ENCODE assay signal across 9 cellular contexts in the genomic region with DNA sequence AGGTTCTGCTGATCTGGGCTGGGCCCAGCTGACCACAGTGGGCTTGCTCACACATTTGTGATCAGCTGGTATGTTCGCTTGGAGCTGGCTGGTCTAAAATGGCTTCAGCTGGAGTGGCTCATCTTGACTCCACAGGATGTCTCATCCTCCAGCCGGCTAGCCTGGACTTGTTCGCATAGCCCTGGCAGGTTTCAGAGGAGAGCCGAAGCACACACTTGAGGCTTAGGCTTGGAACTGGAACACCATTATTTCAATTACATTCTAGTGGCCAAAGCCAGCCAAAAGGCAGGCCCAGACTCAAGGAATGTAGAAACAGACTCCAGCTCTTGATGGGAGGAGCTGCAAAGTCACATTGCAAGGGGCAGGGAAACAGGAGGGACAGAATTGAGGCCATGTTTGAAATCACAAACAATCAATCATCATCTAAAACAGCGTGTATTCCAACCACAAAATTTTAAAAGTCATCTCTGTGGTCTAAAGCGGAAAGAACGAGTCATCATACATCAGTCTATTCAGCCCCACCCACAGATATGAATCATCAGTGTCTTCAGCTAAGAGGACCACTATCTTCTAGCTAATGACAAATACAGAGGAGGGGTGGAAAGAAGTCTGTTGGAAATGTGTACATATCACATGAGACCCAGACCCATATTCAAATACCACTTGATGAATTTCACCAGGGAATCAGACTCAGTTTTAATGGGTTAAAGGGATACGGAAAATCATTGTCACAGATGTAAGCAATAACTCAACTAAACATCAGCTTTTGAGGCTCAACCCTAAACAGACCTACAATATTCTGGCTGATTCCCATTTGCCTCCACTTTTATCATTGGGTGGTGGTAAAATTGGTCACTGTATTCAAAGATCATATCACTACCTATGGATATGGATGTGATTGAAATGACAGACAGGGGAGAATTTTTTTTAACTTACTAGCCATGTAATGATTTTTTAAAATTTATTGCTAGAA.
DNase-seq lines count a peak whose midpoint lies in the region; ATAC-seq, FAIRE-seq and TF ChIP-seq lines count a peak whose summit lies in the region.
"Had no signal": no experiment of that assay in that cellular context is flagged by ENCODE, and none has a peak within 500 bp of the region (broad histone marks: within the 10 kb centered on the region; RNA-seq: fewer than 3 reads in every experiment).

No MANE protein-coding gene starts in this region.

- H3K27me3 Mint-ChIP-seq in activated T-helper 2 cell treated with anti-CD3 and anti-CD28 coated beads, Interferon-gamma antibody, Interleukin-2, Interleukin-4, amounts not matched to agents 10 μg/mL and 5 μg/mL and 100 μg/mL, durations not matched to agents 14 hours and 24 hours and 36 hours (ENCODE audit: low read depth): no peaks in the 10 kb centered on the region

- no peaks in the 10 kb centered on the region for H3K9me1 ChIP-seq in keratinocyte (ENCODE audit: control insufficient read depth, extremely low read depth, insufficient read depth, low read length)

- peak; percentile 92 for FAIRE-seq in keratinocyte (lab: Jason Lieb, UNC)

- peaks cover 6% of the 10 kb centered on the region for H3K36me3 Mint-ChIP-seq in activated T-helper 2 cell treated with anti-CD3 and anti-CD28 coated beads, Interferon-gamma antibody, Interleukin-2, Interleukin-4, amounts not matched to agents 10 μg/mL and 5 μg/mL and 100 μg/mL, durations not matched to agents 14 hours and 24 hours and 36 hours (ENCODE audit: low read depth)

- TF ChIP-seq POLR2A in ovary (IDR thresholded peaks at IDR 0.05): no peak

- peak overlapping the region; percentile 42 for H3K4me3 Mint-ChIP-seq in activated T-helper 2 cell treated with anti-CD3 and anti-CD28 coated beads, Interferon-gamma antibody, Interleukin-2, Interleukin-4, amounts not matched to agents 10 μg/mL and 5 μg/mL and 100 μg/mL, durations not matched to agents 14 hours and 24 hours and 36 hours (ENCODE audit: low read depth)

- peaks cover 4% of the 10 kb centered on the region for H3K9me3 Mint-ChIP-seq in activated T-helper 2 cell treated with anti-CD3 and anti-CD28 coated beads, Interferon-gamma antibody, Interleukin-2, Interleukin-4, amounts not matched to agents 10 μg/mL and 5 μg/mL and 100 μg/mL, durations not matched to agents 14 hours and 24 hours and 36 hours

- peak overlapping the region; percentile 53 for H3K9ac ChIP-seq in keratinocyte (ENCODE audit: control insufficient read depth, extremely low read depth, insufficient read depth, low read length)

- H3K4me3 ChIP-seq in keratinocyte (ENCODE audit: control insufficient read depth in 2 of 3, extremely low read depth in 1 of 3, insufficient read depth in 2 of 3, low read depth in 1 of 3, low read length in 3 of 3): peak overlapping the region in 2 of 3 experiments; percentile 39 to 41
- no peak overlapping the region for H3K4me3 ChIP-seq in ovary

- intact Hi-C loops in activated T-helper 2 cell treated with anti-CD3 and anti-CD28 coated beads, Interferon-gamma antibody, Interleukin-2, Interleukin-4, amounts not matched to agents 10 μg/mL and 5 μg/mL and 100 μg/mL, durations not matched to agents 14 hours and 24 hours and 36 hours (cut with micrococcal nuclease): loop anchor here (1.0 to 10.0 kb wide), 9 partner anchors 43 to 540 kb away; a partner anchor contains a TSS
- intact Hi-C loops in ovary (cut with DNase I): no loop called here

- TF ChIP-seq CTCF in keratinocyte (optimal IDR thresholded peaks at IDR 0.05 in 1 of 3, IDR thresholded peaks at IDR 0.05 in 1 of 3, conservative IDR thresholded peaks at IDR 0.05 in 1 of 3; ENCODE audit: extremely low read depth in 1 of 3, insufficient read depth in 2 of 3, low read length in 3 of 3) (no peak), ovary (IDR thresholded peaks at IDR 0.05) (no peak)

- no peaks in the 10 kb centered on the region for H3K36me3 ChIP-seq in keratinocyte (ENCODE audit: control insufficient read depth in 2 of 2, extremely low read depth in 1 of 2, insufficient read depth in 2 of 2, low read length in 2 of 2)
- H3K36me3 ChIP-seq in ovary: no peaks in the 10 kb centered on the region

- peak overlapping the region; percentile 92 for H2AFZ ChIP-seq in keratinocyte (ENCODE audit: control insufficient read depth, low read length)

- peak overlapping the region; percentile 97 for H3K27ac ChIP-seq in keratinocyte (ENCODE audit: control insufficient read depth, insufficient read depth, low read length)
- no peak overlapping the region for H3K27ac ChIP-seq in ovary
- H3K27ac ChIP-seq: C4-2B had no signal

- H3K4me1 ChIP-seq in keratinocyte (ENCODE audit: control insufficient read depth, extremely low read depth, insufficient read depth, low read length): peaks cover 27% of the 10 kb centered on the region
- H3K4me1 ChIP-seq in ovary (ENCODE audit: insufficient read depth): no peaks in the 10 kb centered on the region

- dilution Hi-C loops in keratinocyte (cut with MboI; ENCODE audit: extremely low pct_ligation_motif_present, low sequenced_read_pairs): no loop called here

- peaks cover 4% of the 10 kb centered on the region for H3K9me3 ChIP-seq in keratinocyte (ENCODE audit: control insufficient read depth, low read depth, low read length)
- no peaks in the 10 kb centered on the region for H3K9me3 ChIP-seq in ovary

- H3K27me3 ChIP-seq in keratinocyte (ENCODE audit: control insufficient read depth, extremely low read depth, insufficient read depth, low read length) (no peaks in the 10 kb centered on the region), ovary (no peaks in the 10 kb centered on the region)

- peak; percentile 19 to 48 for DNase-seq in NCI-H187 (lab: John Stamatoyannopoulos, UW)
- DNase-seq in NCI-H187 treated with DMSO at 0.1 percent for 48 hours (lab: John Stamatoyannopoulos, UW): no peak
- DNase-seq in RPMI7951 (ENCODE audit: low read depth): peak; percentile 99
- peak; percentile 56 for DNase-seq in activated T-helper 2 cell treated with anti-CD3 and anti-CD28 coated beads, Interferon-gamma antibody, Interleukin-2, Interleukin-4, amounts not matched to agents 10 μg/mL and 5 μg/mL and 100 μg/mL, durations not matched to agents 14 hours and 24 hours and 36 hours (ENCODE audit: low spot score)
- DNase-seq in keratinocyte (ENCODE audit: low read depth, low spot score): peak; percentile 98
- DNase-seq in stimulated activated CD8-positive, alpha-beta memory T cell treated with anti-CD3 and anti-CD28 coated beads, Interleukin-4, amount 100 ng/mL, for 24 hours (ENCODE audit: low read depth): peak; percentile 13
- DNase-seq in ovary: no peak

- peaks cover 59% of the 10 kb centered on the region for H3K4me1 Mint-ChIP-seq in activated T-helper 2 cell treated with anti-CD3 and anti-CD28 coated beads, Interferon-gamma antibody, Interleukin-2, Interleukin-4, amounts not matched to agents 10 μg/mL and 5 μg/mL and 100 μg/mL, durations not matched to agents 14 hours and 24 hours and 36 hours (ENCODE audit: low read depth)

- H4K20me1 ChIP-seq in keratinocyte (ENCODE audit: control insufficient read depth, extremely low read depth, insufficient read depth, low read length): no peaks in the 10 kb centered on the region

- H3K79me2 ChIP-seq in keratinocyte (ENCODE audit: control insufficient read depth, insufficient read depth, low read length): no peaks in the 10 kb centered on the region

- peak overlapping the region; percentile 89 for H3K27ac Mint-ChIP-seq in activated T-helper 2 cell treated with anti-CD3 and anti-CD28 coated beads, Interferon-gamma antibody, Interleukin-2, Interleukin-4, amounts not matched to agents 10 μg/mL and 5 μg/mL and 100 μg/mL, durations not matched to agents 14 hours and 24 hours and 36 hours

- 71 to 83% (median 82%) methylated on average over 8 of the region's 8 CpGs for WGBS in ovary, 3 donors

- peak; percentile 71 for ATAC-seq in HG02763 (IDR thresholded peaks at IDR 0.05; ENCODE audit: unreplicated experiment)

- TF ChIP-seq EP300 in ovary (IDR thresholded peaks at IDR 0.05): no peak

- peak overlapping the region; percentile 86 for H3K4me2 ChIP-seq in keratinocyte (ENCODE audit: control insufficient read depth, extremely low read depth, insufficient read depth, low read depth, low read length)

Comparison
In these comparisons a context has a peak if more than half of its experiments do, and no peak if none do; other contexts are left out.
1. DNase-seq: peak in NCI-H187 (2 of 2), RPMI7951 (single experiment), activated T-helper 2 cell treated with anti-CD3 and anti-CD28 coated beads, Interferon-gamma antibody, Interleukin-2, Interleukin-4, amounts not matched to agents 10 μg/mL and 5 μg/mL and 100 μg/mL, durations not matched to agents 14 hours and 24 hours and 36 hours (single experiment), keratinocyte (single experiment) and stimulated activated CD8-positive, alpha-beta memory T cell treated with anti-CD3 and anti-CD28 coated beads, Interleukin-4, amount 100 ng/mL, for 24 hours (single experiment); none in NCI-H187 treated with DMSO at 0.1 percent for 48 hours (single experiment) and ovary (0 of 5).